8 cellular contexts compared by ENCODE assay signal in genomic region chr1:201538618-201539551, GRCh38. TPM values are rescaled to one million over a fixed set of nuclear protein-coding genes. Genes with fewer than 3 reads are reported as not detected.
DNase-seq lines count a peak whose midpoint lies in the region; ATAC-seq, FAIRE-seq and TF ChIP-seq lines count a peak whose summit lies in the region.

A gene with protein sequence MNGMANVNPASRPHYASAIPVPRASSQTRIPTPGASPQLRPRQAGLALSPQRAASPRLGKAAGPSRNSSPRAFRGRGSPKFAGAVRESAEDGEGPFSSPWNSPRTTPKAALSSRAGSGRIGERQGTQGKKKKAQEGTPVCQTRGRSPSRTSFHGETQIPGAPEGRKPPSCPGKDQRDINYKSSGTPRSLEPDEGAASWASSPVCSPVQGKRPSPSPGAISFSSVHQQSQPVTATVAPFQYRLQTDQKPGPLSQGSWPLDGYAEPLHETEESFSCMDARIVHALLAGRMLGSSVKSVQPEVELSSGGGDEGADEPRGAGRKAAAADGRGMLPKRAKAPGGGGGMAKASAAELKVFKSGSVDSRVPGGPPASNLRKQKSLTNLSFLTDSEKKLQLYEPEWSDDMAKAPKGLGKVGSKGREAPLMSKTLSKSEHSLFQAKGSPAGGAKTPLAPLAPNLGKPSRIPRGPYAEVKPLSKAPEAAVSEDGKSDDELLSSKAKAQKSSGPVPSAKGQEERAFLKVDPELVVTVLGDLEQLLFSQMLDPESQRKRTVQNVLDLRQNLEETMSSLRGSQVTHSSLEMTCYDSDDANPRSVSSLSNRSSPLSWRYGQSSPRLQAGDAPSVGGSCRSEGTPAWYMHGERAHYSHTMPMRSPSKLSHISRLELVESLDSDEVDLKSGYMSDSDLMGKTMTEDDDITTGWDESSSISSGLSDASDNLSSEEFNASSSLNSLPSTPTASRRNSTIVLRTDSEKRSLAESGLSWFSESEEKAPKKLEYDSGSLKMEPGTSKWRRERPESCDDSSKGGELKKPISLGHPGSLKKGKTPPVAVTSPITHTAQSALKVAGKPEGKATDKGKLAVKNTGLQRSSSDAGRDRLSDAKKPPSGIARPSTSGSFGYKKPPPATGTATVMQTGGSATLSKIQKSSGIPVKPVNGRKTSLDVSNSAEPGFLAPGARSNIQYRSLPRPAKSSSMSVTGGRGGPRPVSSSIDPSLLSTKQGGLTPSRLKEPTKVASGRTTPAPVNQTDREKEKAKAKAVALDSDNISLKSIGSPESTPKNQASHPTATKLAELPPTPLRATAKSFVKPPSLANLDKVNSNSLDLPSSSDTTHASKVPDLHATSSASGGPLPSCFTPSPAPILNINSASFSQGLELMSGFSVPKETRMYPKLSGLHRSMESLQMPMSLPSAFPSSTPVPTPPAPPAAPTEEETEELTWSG (N-terminal part only) (plus strand): TSS chr1:201539127. CDS start chr1:201622885, 83,758 bp downstream.

- peaks cover 69% of the 10 kb centered on the region for H3K27me3 Mint-ChIP-seq in activated T-helper 1 cell treated with anti-CD3 and anti-CD28 coated beads, Interleukin-12 subunit alpha, Interleukin-12 subunit beta, Interleukin-2, Interleukin-4 antibody, amounts not matched to agents 30 ng/mL and 10 ng/mL and 1 ng/mL, durations not matched to agents 14 hours and 24 hours and 36 hours (ENCODE audit: insufficient read depth)
- H3K27me3 Mint-ChIP-seq in natural killer cell (ENCODE audit: low read depth in 2 of 2) = peaks cover 60 to 83% of the 10 kb centered on the region in 2 donors

- H3K27ac Mint-ChIP-seq in activated T-helper 1 cell treated with anti-CD3 and anti-CD28 coated beads, Interleukin-12 subunit alpha, Interleukin-12 subunit beta, Interleukin-2, Interleukin-4 antibody, amounts not matched to agents 30 ng/mL and 10 ng/mL and 1 ng/mL, durations not matched to agents 14 hours and 24 hours and 36 hours = no peak within 1 kb of the TSS
- H3K27ac Mint-ChIP-seq in natural killer cell = no peak within 1 kb of the TSS

- FAIRE-seq in GM19239 (lab: Jason Lieb, UNC) = no peak

- TF ChIP-seq CTCF in LNCaP clone FGC (IDR thresholded peaks at IDR 0.05; ENCODE audit: control insufficient read depth, extremely low read depth, insufficient read depth) (no peak), natural killer cell (IDR thresholded peaks at IDR 0.05) (no peak)

- H3K4me3 ChIP-seq in LNCaP clone FGC (ENCODE audit: low read depth, low read length) = peak within 1 kb of the TSS; percentile 52

- H3K4me1 Mint-ChIP-seq in activated T-helper 1 cell treated with anti-CD3 and anti-CD28 coated beads, Interleukin-12 subunit alpha, Interleukin-12 subunit beta, Interleukin-2, Interleukin-4 antibody, amounts not matched to agents 30 ng/mL and 10 ng/mL and 1 ng/mL, durations not matched to agents 14 hours and 24 hours and 36 hours (ENCODE audit: low read depth) = peaks cover 23% of the 10 kb centered on the region
- H3K4me1 Mint-ChIP-seq in natural killer cell = peaks cover 8 to 26% of the 10 kb centered on the region in 2 donors

- intact Hi-C loops in activated T-helper 1 cell treated with anti-CD3 and anti-CD28 coated beads, Interleukin-12 subunit alpha, Interleukin-12 subunit beta, Interleukin-2, Interleukin-4 antibody, amounts not matched to agents 30 ng/mL and 10 ng/mL and 1 ng/mL, durations not matched to agents 14 hours and 24 hours and 36 hours (cut with micrococcal nuclease) = no loop called here
- intact Hi-C loops in natural killer cell (cut with micrococcal nuclease) = no loop called here

- peak within 1 kb of the TSS; percentile 63 for H3K4me3 Mint-ChIP-seq in activated T-helper 1 cell treated with anti-CD3 and anti-CD28 coated beads, Interleukin-12 subunit alpha, Interleukin-12 subunit beta, Interleukin-2, Interleukin-4 antibody, amounts not matched to agents 30 ng/mL and 10 ng/mL and 1 ng/mL, durations not matched to agents 14 hours and 24 hours and 36 hours
- H3K4me3 Mint-ChIP-seq in natural killer cell = peak within 1 kb of the TSS; percentile 78

- DNase-seq in NCI-H1092 treated with DMSO at 0.1 percent for 48 hours (lab: John Stamatoyannopoulos, UW) (peak; percentile 26), NCI-H1092 (lab: John Stamatoyannopoulos, UW) (no peak), LNCaP clone FGC (ENCODE audit: low read depth) (no peak), foreskin melanocyte (peak; percentile 74), natural killer cell (no peak), GM19239 (ENCODE audit: insufficient read length, low spot score) (no peak)
- DNase-seq in activated T-helper 1 cell treated with anti-CD3 and anti-CD28 coated beads, Interleukin-12 subunit alpha, Interleukin-12 subunit beta, Interleukin-2, Interleukin-4 antibody, amounts not matched to agents 30 ng/mL and 10 ng/mL and 1 ng/mL, durations not matched to agents 14 hours and 24 hours and 36 hours (ENCODE audit: low spot score) = no peak

- peak in 2 of 3 donors; percentile 29 to 47 for ATAC-seq in natural killer cell
- ATAC-seq in GM18858 (IDR thresholded peaks at IDR 0.05; ENCODE audit: unreplicated experiment) = no peak

- H3K36me3 Mint-ChIP-seq in activated T-helper 1 cell treated with anti-CD3 and anti-CD28 coated beads, Interleukin-12 subunit alpha, Interleukin-12 subunit beta, Interleukin-2, Interleukin-4 antibody, amounts not matched to agents 30 ng/mL and 10 ng/mL and 1 ng/mL, durations not matched to agents 14 hours and 24 hours and 36 hours (ENCODE audit: low read depth) = no peaks in the 10 kb centered on the region
- H3K36me3 Mint-ChIP-seq in natural killer cell = no peaks in the 10 kb centered on the region

- H3K9me3 Mint-ChIP-seq in activated T-helper 1 cell treated with anti-CD3 and anti-CD28 coated beads, Interleukin-12 subunit alpha, Interleukin-12 subunit beta, Interleukin-2, Interleukin-4 antibody, amounts not matched to agents 30 ng/mL and 10 ng/mL and 1 ng/mL, durations not matched to agents 14 hours and 24 hours and 36 hours = no peaks in the 10 kb centered on the region
- H3K9me3 Mint-ChIP-seq in natural killer cell = no peaks in the 10 kb centered on the region

RNA-seq across cellular contexts. Expression of the gene that starts here (rescaled TPM):
- 0.83 and 1.6 TPM in 2 replicates for total RNA-seq in activated T-helper 1 cell treated with anti-CD3 and anti-CD28 coated beads, Interleukin-12 subunit alpha, Interleukin-12 subunit beta, Interleukin-2, Interleukin-4 antibody, amounts not matched to agents 30 ng/mL and 10 ng/mL and 1 ng/mL, durations not matched to agents 14 hours and 24 hours and 36 hours
- 1 to 10 TPM; 2.5 to 3.9 (median 2.8) TPM for total RNA-seq in natural killer cell

Comparison
In these comparisons a context has a peak if more than half of its experiments do, and no peak if none do; other contexts are left out.
1. DNase-seq: peak in NCI-H1092 treated with DMSO at 0.1 percent for 48 hours (single experiment) and foreskin melanocyte (single experiment); none in NCI-H1092 (single experiment), LNCaP clone FGC (single experiment), activated T-helper 1 cell treated with anti-CD3 and anti-CD28 coated beads, Interleukin-12 subunit alpha, Interleukin-12 subunit beta, Interleukin-2, Interleukin-4 antibody, amounts not matched to agents 30 ng/mL and 10 ng/mL and 1 ng/mL, durations not matched to agents 14 hours and 24 hours and 36 hours (single experiment), natural killer cell (single experiment) and GM19239 (single experiment).